ENCODE assay signal across 12 cellular contexts in genomic region chr6:108175176-108175591, GRCh38. TPM values are rescaled to one million over a fixed set of nuclear protein-coding genes. Genes with fewer than 3 reads are reported as not detected.
DNase-seq lines count a peak whose midpoint lies in the region; ATAC-seq and TF ChIP-seq lines count a peak whose summit lies in the region.
"Had no signal": no experiment of that assay in that cellular context is flagged by ENCODE, and none has a peak within 500 bp of the region (broad histone marks: within the 10 kb centered on the region; RNA-seq: fewer than 3 reads in every experiment).

No MANE protein-coding gene starts in this region.

- no peak for TF ChIP-seq POLR2A in esophagus muscularis mucosa (IDR thresholded peaks at IDR 0.05; ENCODE audit: low read depth)

- ATAC-seq in activated CD8-positive, alpha-beta T cell treated with anti-CD3 and anti-CD28 coated beads for 36 hours = no peak
- no peak for ATAC-seq in activated CD8-positive, alpha-beta T cell treated with anti-CD3 and anti-CD28 coated beads, Interleukin-2, amount 10 ng/mL, durations not matched to agents 7 days and 5 days
- no peak for ATAC-seq in naive B cell (ENCODE audit: low read depth in 2 of 2)

- no peaks in the 10 kb centered on the region for H3K9me3 Mint-ChIP-seq in activated CD8-positive, alpha-beta T cell treated with anti-CD3 and anti-CD28 coated beads for 36 hours
- H3K9me3 Mint-ChIP-seq in activated CD8-positive, alpha-beta T cell treated with anti-CD3 and anti-CD28 coated beads, Interleukin-2, amount 10 ng/mL, durations not matched to agents 7 days and 5 days (ENCODE audit: insufficient read depth) = no peaks in the 10 kb centered on the region
- no peaks in the 10 kb centered on the region for H3K9me3 Mint-ChIP-seq in activated naive CD8-positive, alpha-beta T cell treated with anti-CD3 and anti-CD28 coated beads for 36 hours
- H3K9me3 Mint-ChIP-seq in naive B cell = peaks cover 0 to 6% (median 3%) of the 10 kb centered on the region in 7 donors
- H3K9me3 Mint-ChIP-seq: activated T-helper 1 cell treated with anti-CD3 and anti-CD28 coated beads, Interleukin-12 subunit alpha, Interleukin-12 subunit beta, Interleukin-2, Interleukin-4 antibody, amounts not matched to agents 30 ng/mL and 10 ng/mL and 1 ng/mL, durations not matched to agents 14 hours and 24 hours and 36 hours had no signal

- no peak overlapping the region for H3K27ac Mint-ChIP-seq in activated CD8-positive, alpha-beta T cell treated with anti-CD3 and anti-CD28 coated beads for 36 hours
- no peak overlapping the region for H3K27ac Mint-ChIP-seq in activated CD8-positive, alpha-beta T cell treated with anti-CD3 and anti-CD28 coated beads, Interleukin-2, amount 10 ng/mL, durations not matched to agents 7 days and 5 days
- H3K27ac Mint-ChIP-seq in activated naive CD8-positive, alpha-beta T cell treated with anti-CD3 and anti-CD28 coated beads for 36 hours = no peak overlapping the region
- H3K27ac Mint-ChIP-seq in naive B cell = peak overlapping the region in 3 of 6 donors; percentile 78 to 89 (median 78)
- H3K27ac Mint-ChIP-seq: activated T-helper 1 cell treated with anti-CD3 and anti-CD28 coated beads, Interleukin-12 subunit alpha, Interleukin-12 subunit beta, Interleukin-2, Interleukin-4 antibody, amounts not matched to agents 30 ng/mL and 10 ng/mL and 1 ng/mL, durations not matched to agents 14 hours and 24 hours and 36 hours had no signal

- no peak for TF ChIP-seq EP300 in esophagus muscularis mucosa (IDR thresholded peaks at IDR 0.05)

- no peaks in the 10 kb centered on the region for H3K36me3 Mint-ChIP-seq in activated CD8-positive, alpha-beta T cell treated with anti-CD3 and anti-CD28 coated beads for 36 hours (ENCODE audit: low read depth)
- peaks cover 5% of the 10 kb centered on the region for H3K36me3 Mint-ChIP-seq in activated CD8-positive, alpha-beta T cell treated with anti-CD3 and anti-CD28 coated beads, Interleukin-2, amount 10 ng/mL, durations not matched to agents 7 days and 5 days (ENCODE audit: low read depth)
- no peaks in the 10 kb centered on the region for H3K36me3 Mint-ChIP-seq in activated naive CD8-positive, alpha-beta T cell treated with anti-CD3 and anti-CD28 coated beads for 36 hours
- H3K36me3 Mint-ChIP-seq in naive B cell = peaks cover 0 to 4% of the 10 kb centered on the region in 2 donors

- peaks cover 82% of the 10 kb centered on the region for H3K27me3 Mint-ChIP-seq in activated CD8-positive, alpha-beta T cell treated with anti-CD3 and anti-CD28 coated beads for 36 hours
- H3K27me3 Mint-ChIP-seq in activated CD8-positive, alpha-beta T cell treated with anti-CD3 and anti-CD28 coated beads, Interleukin-2, amount 10 ng/mL, durations not matched to agents 7 days and 5 days (ENCODE audit: low read depth) = peaks cover 85% of the 10 kb centered on the region
- peaks cover 98% of the 10 kb centered on the region for H3K27me3 Mint-ChIP-seq in activated naive CD8-positive, alpha-beta T cell treated with anti-CD3 and anti-CD28 coated beads for 36 hours
- H3K27me3 Mint-ChIP-seq in naive B cell = peaks cover 76 to 90% (median 82%) of the 10 kb centered on the region in 3 donors

- POLR2A ChIA-PET in activated CD8-positive, alpha-beta T cell treated with anti-CD3 and anti-CD28 coated beads for 36 hours (lab: Charles Lee) = interaction anchor here (0.5 to 1.3 kb wide), 3 partner anchors 10 to 86 kb away, joined by 3 to 4 read pairs (median 3); partner anchors contain the start of gene NR2E1
- POLR2A ChIA-PET in activated CD8-positive, alpha-beta T cell treated with anti-CD3 and anti-CD28 coated beads, Interleukin-2, amount 10 ng/mL, durations not matched to agents 7 days and 5 days (lab: Charles Lee) = no interaction called here

- H3K36me3 ChIP-seq in subcutaneous abdominal adipose tissue (ENCODE audit: control insufficient read depth in 5 of 5, insufficient read depth in 5 of 5, low read length in 5 of 5) (no peaks in the 10 kb centered on the region), esophagus muscularis mucosa (no peaks in the 10 kb centered on the region)
- H3K36me3 ChIP-seq: heart right ventricle, MG63 had no signal

- intact Hi-C loops in activated CD8-positive, alpha-beta T cell treated with anti-CD3 and anti-CD28 coated beads for 36 hours (cut with micrococcal nuclease) = no loop called here
- intact Hi-C loops in esophagus muscularis mucosa (cut with DNase I) = no loop called here

- H3K4me1 ChIP-seq in subcutaneous abdominal adipose tissue (ENCODE audit: control insufficient read depth in 5 of 5, insufficient read depth in 5 of 5, low read length in 5 of 5) = peaks cover 0 to 29% (median 17%) of the 10 kb centered on the region in 5 donors
- peaks cover 12 to 27% (median 23%) of the 10 kb centered on the region in 4 donors for H3K4me1 ChIP-seq in esophagus muscularis mucosa

- H3K9ac ChIP-seq in subcutaneous abdominal adipose tissue (ENCODE audit: low read length in 5 of 5) = no peak overlapping the region

- WGBS in esophagus muscularis mucosa = 7% methylated on average over 12 of the region's 22 CpGs

- no peak overlapping the region for H3K27ac ChIP-seq in subcutaneous abdominal adipose tissue (ENCODE audit: low read depth, low read length)
- no peak overlapping the region for H3K27ac ChIP-seq in esophagus muscularis mucosa (replicated peaks in 1 of 4)
- H3K27ac ChIP-seq: heart right ventricle had no signal

- H3K27me3 ChIP-seq in subcutaneous abdominal adipose tissue (ENCODE audit: control insufficient read depth in 5 of 5, insufficient read depth in 4 of 5, low read length in 5 of 5) (peaks cover 48 to 81% (median 69%) of the 10 kb centered on the region in 5 donors), esophagus muscularis mucosa (peaks cover 0 to 93% (median 69%) of the 10 kb centered on the region in 4 donors)
- H3K27me3 ChIP-seq: MG63 had no signal

- no peak for DNase-seq in activated CD8-positive, alpha-beta T cell treated with anti-CD3 and anti-CD28 coated beads for 36 hours
- no peak for DNase-seq in activated CD8-positive, alpha-beta T cell treated with anti-CD3 and anti-CD28 coated beads, Interleukin-2, amount 10 ng/mL, durations not matched to agents 7 days and 5 days
- no peak for DNase-seq in activated naive CD8-positive, alpha-beta T cell treated with anti-CD3 and anti-CD28 coated beads for 36 hours
- no peak for DNase-seq in naive B cell
- no peak for DNase-seq in esophagus muscularis mucosa (ENCODE audit: extremely low spot score)
- DNase-seq in Ammon's horn (ENCODE audit: low spot score) = no peak
- DNase-seq in DMS53 treated with DMSO at 0.1 percent for 48 hours (lab: John Stamatoyannopoulos, UW; ENCODE audit: unreplicated experiment) = no peak
- DNase-seq: heart right ventricle, MG63 had no signal

- H3K4me3 Mint-ChIP-seq in activated CD8-positive, alpha-beta T cell treated with anti-CD3 and anti-CD28 coated beads for 36 hours = peak overlapping the region; percentile 26
- no peak overlapping the region for H3K4me3 Mint-ChIP-seq in activated CD8-positive, alpha-beta T cell treated with anti-CD3 and anti-CD28 coated beads, Interleukin-2, amount 10 ng/mL, durations not matched to agents 7 days and 5 days
- H3K4me3 Mint-ChIP-seq in activated naive CD8-positive, alpha-beta T cell treated with anti-CD3 and anti-CD28 coated beads for 36 hours = peak overlapping the region; percentile 40
- peak overlapping the region in 7 of 8 donors; percentile 42 to 74 (median 56) for H3K4me3 Mint-ChIP-seq in naive B cell
- H3K4me3 Mint-ChIP-seq: activated T-helper 1 cell treated with anti-CD3 and anti-CD28 coated beads, Interleukin-12 subunit alpha, Interleukin-12 subunit beta, Interleukin-2, Interleukin-4 antibody, amounts not matched to agents 30 ng/mL and 10 ng/mL and 1 ng/mL, durations not matched to agents 14 hours and 24 hours and 36 hours had no signal

- CTCF ChIA-PET in activated CD8-positive, alpha-beta T cell treated with anti-CD3 and anti-CD28 coated beads for 36 hours (lab: Charles Lee) = interaction anchor here (0.6 to 1.3 kb wide), 3 partner anchors 60 to 316 kb away, joined by 3 to 4 read pairs (median 3); no protein-coding TSS in a partner anchor
- CTCF ChIA-PET in activated CD8-positive, alpha-beta T cell treated with anti-CD3 and anti-CD28 coated beads, Interleukin-2, amount 10 ng/mL, durations not matched to agents 7 days and 5 days (lab: Charles Lee) = interaction anchor here (1.1 kb wide), 1 partner anchor 193 kb away, joined by 3 read pairs; no protein-coding TSS in a partner anchor

- no peak for TF ChIP-seq CTCF in activated CD8-positive, alpha-beta T cell treated with anti-CD3 and anti-CD28 coated beads for 36 hours (IDR thresholded peaks at IDR 0.05)
- no peak for TF ChIP-seq CTCF in esophagus muscularis mucosa (IDR thresholded peaks at IDR 0.05)

- H3K4me3 ChIP-seq in subcutaneous abdominal adipose tissue (ENCODE audit: low read depth in 1 of 5, low read length in 5 of 5) (peak overlapping the region in 3 of 5 donors; percentile 34 to 48 (median 39)), esophagus muscularis mucosa (peak overlapping the region in 2 of 4 donors; percentile 28 to 41)
- H3K4me3 ChIP-seq: MG63 had no signal

- H3K4me1 Mint-ChIP-seq in activated CD8-positive, alpha-beta T cell treated with anti-CD3 and anti-CD28 coated beads for 36 hours (ENCODE audit: low read depth) = peaks cover 21% of the 10 kb centered on the region
- peaks cover 19% of the 10 kb centered on the region for H3K4me1 Mint-ChIP-seq in activated CD8-positive, alpha-beta T cell treated with anti-CD3 and anti-CD28 coated beads, Interleukin-2, amount 10 ng/mL, durations not matched to agents 7 days and 5 days (ENCODE audit: low read depth)
- peaks cover 11% of the 10 kb centered on the region for H3K4me1 Mint-ChIP-seq in activated naive CD8-positive, alpha-beta T cell treated with anti-CD3 and anti-CD28 coated beads for 36 hours
- peaks cover 18 to 40% (median 35%) of the 10 kb centered on the region in 3 donors for H3K4me1 Mint-ChIP-seq in naive B cell

- H3K9me3 ChIP-seq in subcutaneous abdominal adipose tissue (ENCODE audit: control insufficient read depth in 5 of 5, low read length in 5 of 5) (no peaks in the 10 kb centered on the region), esophagus muscularis mucosa (no peaks in the 10 kb centered on the region)
- H3K9me3 ChIP-seq: heart right ventricle, MG63 had no signal

RNA-seq across cellular contexts. Expression of gene NR2E1, which starts 9.4 kb away (rescaled TPM):
- total RNA-seq in activated CD8-positive, alpha-beta T cell treated with anti-CD3 and anti-CD28 coated beads for 36 hours = not detected
- total RNA-seq in activated CD8-positive, alpha-beta T cell treated with anti-CD3 and anti-CD28 coated beads, Interleukin-2, amount 10 ng/mL, durations not matched to agents 7 days and 5 days = not detected
- not detected for total RNA-seq in activated naive CD8-positive, alpha-beta T cell treated with anti-CD3 and anti-CD28 coated beads for 36 hours
- not detected for polyA plus RNA-seq in naive B cell (ENCODE audit: low read depth in 6 of 6)
- total RNA-seq in esophagus muscularis mucosa = not detected
- total RNA-seq: activated T-helper 1 cell treated with anti-CD3 and anti-CD28 coated beads, Interleukin-12 subunit alpha, Interleukin-12 subunit beta, Interleukin-2, Interleukin-4 antibody, amounts not matched to agents 30 ng/mL and 10 ng/mL and 1 ng/mL, durations not matched to agents 14 hours and 24 hours and 36 hours; heart right ventricle; liver had no signal
- polyA plus RNA-seq: heart right ventricle, liver had no signal
